Comparison of ENCODE assay signal across 18 cellular contexts in the genomic region with DNA sequence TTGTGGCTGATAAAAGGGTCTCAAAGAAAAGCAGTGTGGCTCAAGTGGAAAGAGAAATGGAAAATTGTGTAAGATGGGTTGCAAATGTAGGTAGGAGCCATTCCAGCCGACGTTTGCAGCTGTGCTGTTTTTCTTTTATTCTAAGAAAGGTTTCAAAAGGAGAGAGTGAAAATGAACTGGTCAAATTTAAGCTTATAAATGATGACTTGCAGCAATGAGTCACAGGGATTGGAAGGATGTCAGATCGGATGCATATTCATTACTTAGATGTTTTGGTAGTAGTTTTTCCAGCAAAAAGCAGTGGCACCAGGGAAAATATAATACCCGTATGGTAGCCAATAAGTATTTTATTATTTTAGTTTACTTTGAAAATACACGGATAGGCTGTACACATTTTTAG.
A peak's percentile ranks its signal among the peaks of the same experiment; 100 is the strongest.
DNase-seq lines count a peak whose midpoint lies in the region; ATAC-seq, FAIRE-seq and TF ChIP-seq lines count a peak whose summit lies in the region.
"Had no signal": no experiment of that assay in that cellular context is flagged by ENCODE, and none has a peak within 500 bp of the region (broad histone marks: within the 10 kb centered on the region; RNA-seq: fewer than 3 reads in every experiment).

No MANE protein-coding gene starts in this region.

- TF ChIP-seq CTCF in astrocyte (IDR thresholded peaks at IDR 0.05; ENCODE audit: insufficient read depth, low read depth, low read length) (no peak), MCF 10A (IDR thresholded peaks at IDR 0.05; ENCODE audit: unreplicated experiment) (no peak)

- POLR2A ChIA-PET in activated CD4-positive, alpha-beta memory T cell treated with anti-CD3 and anti-CD28 coated beads for 36 hours (lab: Charles Lee): no interaction called here
- POLR2A ChIA-PET in MCF 10A (lab: Yijun Ruan, JAX): no interaction called here

- no peak overlapping the region for H3K27ac ChIP-seq in astrocyte (ENCODE audit: low read depth, low read length)

- no peaks in the 10 kb centered on the region for H4K20me1 ChIP-seq in astrocyte (ENCODE audit: insufficient read depth, low read length)

- H3K4me3 Mint-ChIP-seq in astrocyte (ENCODE audit: unreplicated experiment) (no peak overlapping the region), MCF 10A (ENCODE audit: unreplicated experiment) (no peak overlapping the region)
- no peak overlapping the region for H3K4me3 Mint-ChIP-seq in activated CD4-positive, alpha-beta memory T cell treated with anti-CD3 and anti-CD28 coated beads for 36 hours

- H3K4me2 ChIP-seq in astrocyte (ENCODE audit: low read length): peak overlapping the region; percentile 8

- H3K79me2 ChIP-seq in astrocyte (ENCODE audit: insufficient read depth, low read length): no peaks in the 10 kb centered on the region

- BruUV-seq in MCF 10A (replicated peaks; lab: Mats Ljungman, UMichigan): no TSS peak

- no peak overlapping the region for H3K4me3 ChIP-seq in astrocyte (ENCODE audit: insufficient read depth, low read depth, low read length)

- H3K36me3 Mint-ChIP-seq in astrocyte (ENCODE audit: low read depth, unreplicated experiment) (no peaks in the 10 kb centered on the region), MCF 10A (ENCODE audit: insufficient read depth, unreplicated experiment) (no peaks in the 10 kb centered on the region)
- no peaks in the 10 kb centered on the region for H3K36me3 Mint-ChIP-seq in activated CD4-positive, alpha-beta memory T cell treated with anti-CD3 and anti-CD28 coated beads for 36 hours

- H3K9me3 ChIP-seq in astrocyte (ENCODE audit: insufficient read depth, low read depth, low read length): no peaks in the 10 kb centered on the region

- CTCF ChIA-PET in activated CD4-positive, alpha-beta memory T cell treated with anti-CD3 and anti-CD28 coated beads for 36 hours (lab: Charles Lee): no interaction called here
- CTCF ChIA-PET in MCF 10A (lab: Yijun Ruan, JAX): interaction anchor here (0.7 kb wide), 1 partner anchor 166 kb away, joined by 3 read pairs; no protein-coding TSS in a partner anchor

- intact Hi-C loops in activated CD4-positive, alpha-beta memory T cell treated with anti-CD3 and anti-CD28 coated beads for 36 hours (cut with micrococcal nuclease): no loop called here
- intact Hi-C loops in MCF 10A (cut with micrococcal nuclease): no loop called here

- no peak for FAIRE-seq in astrocyte (lab: Jason Lieb, UNC)
- FAIRE-seq: G401.6 had no signal

- no peaks in the 10 kb centered on the region for H3K4me1 ChIP-seq in astrocyte (ENCODE audit: insufficient read depth, low read length)

- H3K27ac Mint-ChIP-seq in astrocyte (ENCODE audit: unreplicated experiment) (peak overlapping the region; percentile 44), MCF 10A (ENCODE audit: low read depth, unreplicated experiment) (no peak overlapping the region)
- no peak overlapping the region for H3K27ac Mint-ChIP-seq in activated CD4-positive, alpha-beta memory T cell treated with anti-CD3 and anti-CD28 coated beads for 36 hours

- no peaks in the 10 kb centered on the region for H3K27me3 ChIP-seq in astrocyte (ENCODE audit: insufficient read depth, low read length)

- H3K9me3 Mint-ChIP-seq in astrocyte (ENCODE audit: unreplicated experiment) (no peaks in the 10 kb centered on the region), MCF 10A (ENCODE audit: unreplicated experiment) (no peaks in the 10 kb centered on the region)
- H3K9me3 Mint-ChIP-seq in activated CD4-positive, alpha-beta memory T cell treated with anti-CD3 and anti-CD28 coated beads for 36 hours: peaks cover 22% of the 10 kb centered on the region

- H3K4me1 Mint-ChIP-seq in astrocyte (ENCODE audit: low read depth, unreplicated experiment): no peaks in the 10 kb centered on the region
- H3K4me1 Mint-ChIP-seq in activated CD4-positive, alpha-beta memory T cell treated with anti-CD3 and anti-CD28 coated beads for 36 hours (ENCODE audit: low read depth): no peaks in the 10 kb centered on the region
- H3K4me1 Mint-ChIP-seq in MCF 10A (ENCODE audit: insufficient read depth, unreplicated experiment): no peaks in the 10 kb centered on the region

- no peaks in the 10 kb centered on the region for H3K36me3 ChIP-seq in astrocyte (ENCODE audit: insufficient read depth, low read length)

- peak overlapping the region; percentile 32 for H2AFZ ChIP-seq in astrocyte (ENCODE audit: low read depth, low read length)

- no peak overlapping the region for H3K9ac ChIP-seq in astrocyte (ENCODE audit: low read length)

- H3K27me3 Mint-ChIP-seq in astrocyte (ENCODE audit: low read depth, unreplicated experiment) (no peaks in the 10 kb centered on the region), MCF 10A (ENCODE audit: insufficient read depth, unreplicated experiment) (peaks cover 32% of the 10 kb centered on the region)
- H3K27me3 Mint-ChIP-seq in activated CD4-positive, alpha-beta memory T cell treated with anti-CD3 and anti-CD28 coated beads for 36 hours: no peaks in the 10 kb centered on the region

- peak; percentile 2 for DNase-seq in AG08396 (ENCODE audit: low spot score)
- peak; percentile 2 for DNase-seq in M059J (ENCODE audit: low read depth)
- peak; percentile 27 for DNase-seq in astrocyte (ENCODE audit: low read depth)
- DNase-seq in iris pigment epithelial cell (ENCODE audit: low read depth): peak; percentile 6
- no peak for DNase-seq in activated CD4-positive, alpha-beta memory T cell treated with anti-CD3 and anti-CD28 coated beads for 36 hours
- DNase-seq in activated CD4-positive, CD25-positive, alpha-beta regulatory T cell (lab: John Stamatoyannopoulos, UW): no peak
- no peak for DNase-seq in MCF 10A (ENCODE audit: unreplicated experiment)
- DNase-seq: DMS53, GOT3, HCEC 1CT, NCI-H2029 treated with DMSO at 0.1 percent for 48 hours, NCI-H446 treated with DMSO at 0.1 percent for 48 hours, NCI-H526 treated with DMSO at 0.1 percent for 48 hours, SHP77 treated with DMSO at 0.1 percent for 48 hours, T-helper 1 cell had no signal

- ATAC-seq in HG03039 (IDR thresholded peaks at IDR 0.05; ENCODE audit: unreplicated experiment): no peak
- ATAC-seq: Panc1 had no signal

Comparison
In these comparisons a context has a peak if more than half of its experiments do, and no peak if none do; other contexts are left out.
1. DNase-seq: peak in AG08396 (single experiment), M059J (single experiment), astrocyte (single experiment) and iris pigment epithelial cell (single experiment); none in activated CD4-positive, alpha-beta memory T cell treated with anti-CD3 and anti-CD28 coated beads for 36 hours (single experiment), activated CD4-positive, CD25-positive, alpha-beta regulatory T cell (0 of 4) and MCF 10A (single experiment).